ENCODE assay signal across 18 cellular contexts in the genomic region with DNA sequence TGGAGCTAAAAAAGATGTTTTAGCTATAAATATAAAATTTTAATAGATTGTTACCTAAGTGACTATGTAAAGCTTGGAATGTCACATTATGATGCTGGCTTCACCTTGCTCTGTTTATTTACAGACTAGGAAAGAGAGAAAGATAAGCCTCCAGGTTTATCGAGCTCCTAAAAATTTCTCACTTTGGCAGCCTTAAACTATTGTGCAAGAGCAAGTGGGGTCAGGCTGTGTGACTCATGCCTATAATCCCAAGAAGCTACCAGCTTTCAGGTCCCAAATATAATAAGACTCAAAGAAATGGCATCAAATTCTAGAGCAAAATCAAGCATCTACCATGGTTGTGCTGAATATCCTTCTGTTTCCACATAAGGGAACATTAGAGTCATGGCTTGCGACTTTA. TPM values are rescaled to one million over a fixed set of nuclear protein-coding genes. Genes with fewer than 3 reads are reported as not detected.
DNase-seq lines count a peak whose midpoint lies in the region; ATAC-seq and TF ChIP-seq lines count a peak whose summit lies in the region.
"Had no signal": no experiment of that assay in that cellular context is flagged by ENCODE, and none has a peak within 500 bp of the region (broad histone marks: within the 10 kb centered on the region; RNA-seq: fewer than 3 reads in every experiment).

No MANE protein-coding gene starts in this region.

- no TSS peak for BruUV-seq in PC-9 (replicated peaks; lab: Mats Ljungman, UMichigan)

- H3K9me3 ChIP-seq in PC-9 (ENCODE audit: insufficient read depth, low read depth), result no peaks in the 10 kb centered on the region
- H3K9me3 ChIP-seq: tibial nerve had no signal

- CTCF ChIA-PET in PC-9 (lab: Charles Lee), result interaction anchor here (0.5 to 0.6 kb wide), 2 partner anchors 29 to 332 kb away, joined by 4 to 10 read pairs; no protein-coding TSS in a partner anchor

- no peak for TF ChIP-seq CTCF in PC-9 (conservative IDR thresholded peaks at IDR 0.05)

- H2AFZ ChIP-seq in PC-9, result no peak overlapping the region

- H4K20me1 ChIP-seq in PC-9 (ENCODE audit: insufficient read depth), result no peaks in the 10 kb centered on the region

- no peak overlapping the region for H3K4me3 ChIP-seq in PC-9
- H3K4me3 ChIP-seq: tibial nerve had no signal

- H3K79me2 ChIP-seq in PC-9 (ENCODE audit: low read depth), result no peaks in the 10 kb centered on the region

- ATAC-seq in sciatic nerve (peak; percentile 55), GM21367 (IDR thresholded peaks at IDR 0.05; ENCODE audit: unreplicated experiment) (no peak)
- ATAC-seq: activated CD4-positive, CD25-positive, alpha-beta regulatory T cell treated with anti-CD3 and anti-CD28 coated beads, Interleukin-2, amount 50 U/mL, for 24 hours had no signal

- H3F3A ChIP-seq in PC-9 (ENCODE audit: insufficient read depth, low read depth), result peaks cover 17% of the 10 kb centered on the region; the same call in 1 of the 2 replicates

- POLR2A ChIA-PET in PC-9 (lab: Charles Lee; ENCODE audit: unreplicated experiment), result interaction anchor here (0.6 to 0.7 kb wide), 2 partner anchors 9 to 405 kb away, joined by 3 to 4 read pairs; no protein-coding TSS in a partner anchor

- H3K9me2 ChIP-seq in PC-9 (ENCODE audit: insufficient read depth), result no peaks in the 10 kb centered on the region

- H3K4me1 ChIP-seq in PC-9 (replicated peaks; ENCODE audit: insufficient read depth), result peaks cover 26% of the 10 kb centered on the region
- H3K4me1 ChIP-seq: tibial nerve had no signal

- no peaks in the 10 kb centered on the region for H3K36me3 ChIP-seq in PC-9 (ENCODE audit: low read depth)
- H3K36me3 ChIP-seq: tibial nerve had no signal

- no peak overlapping the region for H3K27ac ChIP-seq in PC-9
- H3K27ac ChIP-seq: 22Rv1, tibial nerve had no signal

- no peaks in the 10 kb centered on the region for H3K27me3 ChIP-seq in PC-9 (ENCODE audit: insufficient read depth, low read depth)
- H3K27me3 ChIP-seq: tibial nerve had no signal

- intact Hi-C loops in PC-9 (cut with micrococcal nuclease; ENCODE audit: unreplicated experiment) (no loop called here), sciatic nerve (cut with DNase I) (loop anchor here (5.0 kb wide), 1 partner anchor 1717 kb away; no protein-coding TSS in a partner anchor)

- peak; percentile 19 for DNase-seq in DMS 273 (lab: John Stamatoyannopoulos, UW; ENCODE audit: unreplicated experiment)
- no peak for DNase-seq in DMS 273 treated with DMSO at 0.1 percent for 48 hours (lab: John Stamatoyannopoulos, UW)
- peak; percentile 19 to 78 for DNase-seq in PC-9
- DNase-seq in fibroblast of peridontal ligament (ENCODE audit: extremely low read depth), result peak; percentile 35
- DNase-seq in sciatic nerve (ENCODE audit: low spot score), result no peak
- DNase-seq in NCI-H2029 treated with DMSO at 0.1 percent for 48 hours (lab: John Stamatoyannopoulos, UW), result no peak
- DNase-seq in stimulated activated CD4-positive, alpha-beta T cell treated with anti-CD3 and anti-CD28 coated beads, Interleukin-4, amount 100 ng/mL, for 1 hour, result no peak
- DNase-seq: activated naive CD8-positive, alpha-beta T cell treated with anti-CD3 and anti-CD28 coated beads for 36 hours; GOT3; NCI-H1694; NCI-H82; stimulated activated CD4-positive, alpha-beta T cell treated with anti-CD3 and anti-CD28 coated beads, Interleukin-12 subunit alpha, Interleukin-12 subunit beta, amount 100 ng/mL, for 4 hours had no signal

- H3K4me2 ChIP-seq in PC-9, result peak overlapping the region; percentile 39

RNA-seq across cellular contexts. Expression of a gene that starts 34.3 kb away (rescaled TPM):
- total RNA-seq in PC-9 (2021), result not detected in 2 replicates
- not detected for total RNA-seq in sciatic nerve
- total RNA-seq: activated naive CD8-positive, alpha-beta T cell treated with anti-CD3 and anti-CD28 coated beads for 36 hours; dermis microvascular lymphatic vessel endothelial cell; glomerular endothelial cell; tibial nerve had no signal

Comparison
In these comparisons a context has a peak if more than half of its experiments do, and no peak if none do; other contexts are left out.
1. DNase-seq: peak in DMS 273 (single experiment), PC-9 (2 of 2) and fibroblast of peridontal ligament (single experiment); none in DMS 273 treated with DMSO at 0.1 percent for 48 hours (single experiment), sciatic nerve (single experiment), NCI-H2029 treated with DMSO at 0.1 percent for 48 hours (single experiment) and stimulated activated CD4-positive, alpha-beta T cell treated with anti-CD3 and anti-CD28 coated beads, Interleukin-4, amount 100 ng/mL, for 1 hour (single experiment).